In genomic region chr2:86791574-86791973, GRCh38 we compare ENCODE assay signal across 11 cellular contexts.
DNase-seq lines count a peak whose midpoint lies in the region; ATAC-seq lines count a peak whose summit lies in the region.
"Had no signal": no experiment of that assay in that cellular context is flagged by ENCODE, and none has a peak within 500 bp of the region (broad histone marks: within the 10 kb centered on the region; RNA-seq: fewer than 3 reads in every experiment).

No MANE protein-coding gene starts in this region.

- peaks cover 56 to 66% of the 10 kb centered on the region in 2 donors for H3K4me1 Mint-ChIP-seq in effector memory CD8-positive, alpha-beta T cell (ENCODE audit: low read depth in 2 of 2)

- peaks cover 13% of the 10 kb centered on the region for H3K9me3 ChIP-seq in KOPT-K1 (ENCODE audit: insufficient read depth, low read length, poor library complexity, severe bottlenecking)

- H3K27ac ChIP-seq in KOPT-K1 (ENCODE audit: low read depth, low read length, poor library complexity, severe bottlenecking) (peak overlapping the region; percentile 81), rectal smooth muscle tissue (ENCODE audit: low read depth, low read length) (no peak overlapping the region)
- H3K27ac ChIP-seq: GM23248 had no signal

- ATAC-seq in effector memory CD8-positive, alpha-beta T cell (replicated peaks), result no peak
- ATAC-seq in GM21717 (IDR thresholded peaks at IDR 0.05; ENCODE audit: unreplicated experiment), result no peak
- ATAC-seq in HG02970 (IDR thresholded peaks at IDR 0.05; ENCODE audit: low FRiP score, unreplicated experiment), result no peak

- peaks cover 60% of the 10 kb centered on the region for H3K36me3 Mint-ChIP-seq in effector memory CD8-positive, alpha-beta T cell (ENCODE audit: insufficient read depth)

- peaks cover 16% of the 10 kb centered on the region for H3K36me3 ChIP-seq in KOPT-K1 (ENCODE audit: insufficient read depth, low read length)
- no peaks in the 10 kb centered on the region for H3K36me3 ChIP-seq in rectal smooth muscle tissue (ENCODE audit: control insufficient read depth, insufficient read depth, low read length)

- H3K27ac Mint-ChIP-seq in effector memory CD8-positive, alpha-beta T cell, result peak overlapping the region; percentile 95 to 100

- DNase-seq in NCI-H1105 treated with DMSO at 0.1 percent for 48 hours (lab: John Stamatoyannopoulos, UW), result peak; percentile 25
- no peak for DNase-seq in NCI-H1105 (lab: John Stamatoyannopoulos, UW)
- DNase-seq in effector memory CD8-positive, alpha-beta T cell, result no peak
- DNase-seq in NCI-H2196 (lab: John Stamatoyannopoulos, UW; ENCODE audit: unreplicated experiment), result no peak
- DNase-seq: activated effector memory CD4-positive, alpha-beta T cell treated with anti-CD3 and anti-CD28 coated beads, Interleukin-2, amount 50 U/mL, for 16 hours; T-helper 9 cell had no signal

- peak overlapping the region; percentile 14 for H3K4me3 ChIP-seq in rectal smooth muscle tissue (ENCODE audit: low read length)

- H3K9me3 Mint-ChIP-seq in effector memory CD8-positive, alpha-beta T cell, result peaks cover 4 to 18% of the 10 kb centered on the region in 2 donors

- H3K27me3 Mint-ChIP-seq in effector memory CD8-positive, alpha-beta T cell, result no peaks in the 10 kb centered on the region

- no peak overlapping the region for H3K9ac ChIP-seq in rectal smooth muscle tissue (ENCODE audit: low read length)
- H3K9ac ChIP-seq: GM23248 had no signal

- H3K27me3 ChIP-seq in rectal smooth muscle tissue (ENCODE audit: control insufficient read depth, insufficient read depth, low read length), result peaks cover 36% of the 10 kb centered on the region

- H3K4me3 Mint-ChIP-seq in effector memory CD8-positive, alpha-beta T cell, result peak overlapping the region; percentile 79 to 83

- no peaks in the 10 kb centered on the region for H3K4me1 ChIP-seq in rectal smooth muscle tissue (ENCODE audit: control insufficient read depth, insufficient read depth, low read length)
